1 cellular context compared by ENCODE assay signal in genomic region chr1:112396668-112397025, GRCh38.
TF ChIP-seq lines count a peak whose summit lies in the region.

No MANE protein-coding gene starts in this region.

TF ChIP-seq in H1, 55 proteins besides CTCF, POLR2A, EP300 and RAD21 (continued from another document):
- TF ChIP-seq CHD2 (IDR thresholded peaks at IDR 0.05; ENCODE audit: low read length) (no peak), TCF12 (IDR thresholded peaks at IDR 0.05; ENCODE audit: low read depth, low read length) (no peak), SIRT6 (IDR thresholded peaks at IDR 0.05; ENCODE audit: low read length) (no peak), BACH1 (IDR thresholded peaks at IDR 0.05; ENCODE audit: low read length) (no peak)
TF ChIP-seq in H1: peak in this region for 0.
